ENCODE assay signal across 1 cellular context in genomic region chr17:61394630-61395408, GRCh38.
TF ChIP-seq lines count a peak whose summit lies in the region.

No MANE protein-coding gene starts in this region.

TF ChIP-seq in HepG2, 621 proteins besides CTCF, POLR2A, EP300 and RAD21 (continued from another document):
- TF ChIP-seq BCL3 (CRISPR knock-in tag; IDR thresholded peaks at IDR 0.05) (0 out of 2 replicates have a peak, but pooled peaks have one; percentile 74), IKZF4 (CRISPR knock-in tag; IDR thresholded peaks at IDR 0.05; ENCODE audit: borderline replicate concordance, low read depth, not compliant biosample characterization) (peak; percentile 29), RCOR2 (CRISPR knock-in tag; IDR thresholded peaks at IDR 0.05) (no peak), KDM6A (CRISPR knock-in tag; IDR thresholded peaks at IDR 0.05; ENCODE audit: low read depth) (no peak), XRCC5 (optimal IDR thresholded peaks at IDR 0.05; ENCODE audit: low read length) (no peak), ZNF746 (CRISPR knock-in tag; IDR thresholded peaks at IDR 0.05) (no peak), SUZ12 (IDR thresholded peaks at IDR 0.05; ENCODE audit: low read depth, low read length) (no peak), ZNF607 (CRISPR knock-in tag; IDR thresholded peaks at IDR 0.05; ENCODE audit: borderline replicate concordance) (0 out of 2 replicates have a peak, but pooled peaks have one; percentile 23), TRAFD1 (CRISPR knock-in tag; IDR thresholded peaks at IDR 0.05; ENCODE audit: borderline replicate concordance) (0 out of 2 replicates have a peak, but pooled peaks have one; percentile 2), ZNF574 (CRISPR knock-in tag; IDR thresholded peaks at IDR 0.05) (0 out of 2 replicates have a peak, but pooled peaks have one; percentile 4), ZNF580 (CRISPR knock-in tag; IDR thresholded peaks at IDR 0.05; ENCODE audit: borderline replicate concordance, low read depth) (peak; percentile 24; the same call in 1 of the 2 replicates), RAD51 (IDR thresholded peaks at IDR 0.05; ENCODE audit: borderline replicate concordance) (no peak), AHR (CRISPR knock-in tag; IDR thresholded peaks at IDR 0.05) (no peak), EZH2 (conservative IDR thresholded peaks at IDR 0.05; ENCODE audit: low read depth, low read length) (no peak), ZSCAN30 (CRISPR knock-in tag; IDR thresholded peaks at IDR 0.05) (peak; percentile 34; the same call in 1 of the 2 replicates), ZNF850 (CRISPR knock-in tag; conservative IDR thresholded peaks at IDR 0.05) (no peak), ZIK1 (CRISPR knock-in tag; IDR thresholded peaks at IDR 0.05; ENCODE audit: borderline replicate concordance, low read depth) (no peak), ZNF10 (CRISPR knock-in tag; IDR thresholded peaks at IDR 0.05; ENCODE audit: borderline replicate concordance, low read depth) (no peak), GFI1 (CRISPR knock-in tag; IDR thresholded peaks at IDR 0.05; ENCODE audit: borderline replicate concordance) (peak; percentile 37; the same call in 1 of the 2 replicates), ZNF225 (CRISPR knock-in tag; IDR thresholded peaks at IDR 0.05) (no peak), ZMAT3 (CRISPR knock-in tag; conservative IDR thresholded peaks at IDR 0.05) (no peak), ZNF142 (CRISPR knock-in tag; IDR thresholded peaks at IDR 0.05) (peak; percentile 12; the same call in 1 of the 2 replicates), ZFY (CRISPR knock-in tag; IDR thresholded peaks at IDR 0.05) (peak; percentile 5; the same call in 1 of the 2 replicates), HDAC2 (CRISPR knock-in tag; IDR thresholded peaks at IDR 0.05) (0 out of 2 replicates have a peak, but pooled peaks have one; percentile 22), PLSCR1 (CRISPR knock-in tag; IDR thresholded peaks at IDR 0.05; ENCODE audit: borderline replicate concordance) (no peak), ZNF230 (CRISPR knock-in tag; IDR thresholded peaks at IDR 0.05) (no peak), ZNF772 (CRISPR knock-in tag; IDR thresholded peaks at IDR 0.05) (no peak), ZNF549 (CRISPR knock-in tag; IDR thresholded peaks at IDR 0.05) (no peak), THAP7 (CRISPR knock-in tag; IDR thresholded peaks at IDR 0.05) (peak; percentile 7; the same call in 1 of the 2 replicates), ZNF598 (CRISPR knock-in tag; IDR thresholded peaks at IDR 0.05; ENCODE audit: borderline replicate concordance) (0 out of 2 replicates have a peak, but pooled peaks have one; percentile 60), ZNF18 (CRISPR knock-in tag; IDR thresholded peaks at IDR 0.05; ENCODE audit: insufficient replicate concordance) (peak; percentile 62), PHF8 (CRISPR knock-in tag; IDR thresholded peaks at IDR 0.05) (no peak), HNF4A (CRISPR knock-in tag; IDR thresholded peaks at IDR 0.05) (no peak), ZBTB1 (CRISPR knock-in tag; IDR thresholded peaks at IDR 0.05; ENCODE audit: borderline replicate concordance) (no peak), MLX (CRISPR knock-in tag; IDR thresholded peaks at IDR 0.05) (no peak), ZNF34 (CRISPR knock-in tag; IDR thresholded peaks at IDR 0.05; ENCODE audit: borderline replicate concordance) (0 out of 2 replicates have a peak, but pooled peaks have one; percentile 24), JUND (CRISPR knock-in tag; IDR thresholded peaks at IDR 0.05) (no peak), ZFP90 (CRISPR knock-in tag; IDR thresholded peaks at IDR 0.05; ENCODE audit: borderline replicate concordance) (peak; percentile 11; the same call in 1 of the 2 replicates), ARNT2 (CRISPR knock-in tag; IDR thresholded peaks at IDR 0.05; ENCODE audit: low read depth) (0 out of 2 replicates have a peak, but pooled peaks have one; percentile 5)
